29 cellular contexts compared by ENCODE assay signal in the genomic region with DNA sequence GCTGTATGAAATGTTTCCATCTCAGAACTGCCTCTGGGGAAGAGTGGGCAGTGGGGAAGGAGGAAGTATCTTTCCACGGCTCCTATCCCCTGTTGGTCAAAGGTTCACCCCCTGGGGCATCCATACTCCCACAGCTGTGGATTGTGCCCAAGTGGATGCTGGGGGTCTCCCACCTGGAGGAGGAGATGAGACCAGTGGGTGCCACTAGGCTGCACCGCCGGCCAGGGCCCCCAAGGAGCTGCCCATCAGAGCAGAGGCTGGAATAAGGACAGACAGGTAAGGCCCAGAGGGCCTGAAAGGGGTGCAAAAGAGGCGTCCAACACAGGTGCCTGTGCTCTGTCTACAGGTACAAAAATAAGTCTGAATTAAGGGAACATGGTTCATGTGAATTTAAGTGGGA.
"Had no signal": no experiment of that assay in that cellular context is flagged by ENCODE, and none has a peak within 500 bp of the region (broad histone marks: within the 10 kb centered on the region; RNA-seq: fewer than 3 reads in every experiment).

No MANE protein-coding gene starts in this region.

- DNase-seq: nephron progenitor cell; occipital lobe; ovary; posterior cingulate gyrus; psoas muscle; right cardiac atrium; right lobe of liver; sigmoid colon; small intestine; stimulated activated CD4-positive, alpha-beta T cell treated with anti-CD3 and anti-CD28 coated beads, Interleukin-15, amount 100 ng/mL, for 24 hours; stimulated activated CD4-positive, alpha-beta T cell treated with anti-CD3 and anti-CD28 coated beads, Interleukin-2, amount 100 ng/mL, for 24 hours; stimulated activated CD4-positive, alpha-beta T cell treated with anti-CD3 and anti-CD28 coated beads, Interleukin-2, amount 100 ng/mL, for 48 hours; stimulated activated CD4-positive, alpha-beta T cell treated with anti-CD3 and anti-CD28 coated beads, Interleukin-4, amount 100 ng/mL, for 24 hours; stimulated activated naive B cell treated with anti-CD40 and anti-IgM and Interleukin-4, amounts not matched to agents 10 μg/mL and 1 μg/mL and 100 μg/mL, for 72 hours; stimulated activated naive CD4-positive, alpha-beta T cell treated with Interleukin-2 at 50 U/mL for 16 hours; stomach; thyroid gland; trophoblast cell had no signal

- H3K9ac ChIP-seq: parathyroid adenoma had no signal

- H3K4me1 ChIP-seq: parathyroid adenoma, psoas muscle, right lobe of liver, sigmoid colon, stomach, thyroid gland, tibial nerve, upper lobe of left lung, vagina had no signal

- H3K27ac ChIP-seq: ovary, parathyroid adenoma, psoas muscle, right lobe of liver, sigmoid colon, stomach, thoracic aorta, thyroid gland, tibial nerve, upper lobe of left lung, vagina had no signal

- FAIRE-seq: small intestine, urothelium cell line had no signal

- ATAC-seq: natural killer cell treated with Interleukin-12 subunit alpha and Interleukin-12 subunit beta and Interleukin-15 and Interleukin-18, amount 100 ng/mL, for 72 hours; psoas muscle; right cardiac atrium; right lobe of liver; stimulated activated effector memory CD8-positive, alpha-beta T cell treated with anti-CD3 and anti-CD28 coated beads, Interleukin-12 subunit alpha, Interleukin-12 subunit beta, amount 100 ng/mL, for 72 hours; stimulated activated naive B cell treated with anti-CD40 and anti-IgM and Interleukin-4, amounts not matched to agents 10 μg/mL and 1 μg/mL and 100 μg/mL, for 72 hours had no signal

- H3K4me3 Mint-ChIP-seq: natural killer cell treated with Interleukin-12 subunit alpha and Interleukin-12 subunit beta and Interleukin-15 and Interleukin-18, amount 100 ng/mL, for 72 hours; nephron progenitor cell; neural crest cell; stimulated activated effector memory CD8-positive, alpha-beta T cell treated with anti-CD3 and anti-CD28 coated beads, Interleukin-12 subunit alpha, Interleukin-12 subunit beta, amount 100 ng/mL, for 72 hours; stimulated activated naive B cell treated with anti-CD40 and anti-IgM and Interleukin-4, amounts not matched to agents 10 μg/mL and 1 μg/mL and 100 μg/mL, for 72 hours; stimulated activated naive CD8-positive, alpha-beta T cell treated with anti-CD3 and anti-CD28 coated beads, Interleukin-15, Interleukin-2, amounts not matched to agents 100 ng/mL and 50 ng/mL, for 24 hours had no signal

- H3K36me3 ChIP-seq: ovary, right lobe of liver, sigmoid colon, stomach, thoracic aorta, thyroid gland, tibial nerve, upper lobe of left lung, vagina had no signal

- H3K36me3 Mint-ChIP-seq: natural killer cell treated with Interleukin-12 subunit alpha and Interleukin-12 subunit beta and Interleukin-15 and Interleukin-18, amount 100 ng/mL, for 72 hours; stimulated activated naive B cell treated with anti-CD40 and anti-IgM and Interleukin-4, amounts not matched to agents 10 μg/mL and 1 μg/mL and 100 μg/mL, for 72 hours had no signal

- H3K4me3 ChIP-seq: ovary, psoas muscle, right lobe of liver, sigmoid colon, stomach, thoracic aorta, thyroid gland, tibial nerve, upper lobe of left lung, vagina had no signal

- H3K4me1 Mint-ChIP-seq: stimulated activated effector memory CD8-positive, alpha-beta T cell treated with anti-CD3 and anti-CD28 coated beads, Interleukin-12 subunit alpha, Interleukin-12 subunit beta, amount 100 ng/mL, for 72 hours; stimulated activated naive B cell treated with anti-CD40 and anti-IgM and Interleukin-4, amounts not matched to agents 10 μg/mL and 1 μg/mL and 100 μg/mL, for 72 hours had no signal

- H3K27ac Mint-ChIP-seq: natural killer cell treated with Interleukin-12 subunit alpha and Interleukin-12 subunit beta and Interleukin-15 and Interleukin-18, amount 100 ng/mL, for 72 hours; nephron progenitor cell; progenitor cell of endocrine pancreas; stimulated activated effector memory CD8-positive, alpha-beta T cell treated with anti-CD3 and anti-CD28 coated beads, Interleukin-12 subunit alpha, Interleukin-12 subunit beta, amount 100 ng/mL, for 72 hours; stimulated activated naive B cell treated with anti-CD40 and anti-IgM and Interleukin-4, amounts not matched to agents 10 μg/mL and 1 μg/mL and 100 μg/mL, for 72 hours; stimulated activated naive CD8-positive, alpha-beta T cell treated with anti-CD3 and anti-CD28 coated beads, Interleukin-15, Interleukin-2, amounts not matched to agents 100 ng/mL and 50 ng/mL, for 24 hours had no signal

- H3K27me3 ChIP-seq: ovary, right lobe of liver, sigmoid colon, thyroid gland, tibial nerve, upper lobe of left lung, vagina had no signal

- H3K9me3 ChIP-seq: ovary, psoas muscle, right lobe of liver, sigmoid colon, stomach, thoracic aorta, thyroid gland, upper lobe of left lung, vagina had no signal
